ENCODE assay signal across 13 cellular contexts in the genomic region with DNA sequence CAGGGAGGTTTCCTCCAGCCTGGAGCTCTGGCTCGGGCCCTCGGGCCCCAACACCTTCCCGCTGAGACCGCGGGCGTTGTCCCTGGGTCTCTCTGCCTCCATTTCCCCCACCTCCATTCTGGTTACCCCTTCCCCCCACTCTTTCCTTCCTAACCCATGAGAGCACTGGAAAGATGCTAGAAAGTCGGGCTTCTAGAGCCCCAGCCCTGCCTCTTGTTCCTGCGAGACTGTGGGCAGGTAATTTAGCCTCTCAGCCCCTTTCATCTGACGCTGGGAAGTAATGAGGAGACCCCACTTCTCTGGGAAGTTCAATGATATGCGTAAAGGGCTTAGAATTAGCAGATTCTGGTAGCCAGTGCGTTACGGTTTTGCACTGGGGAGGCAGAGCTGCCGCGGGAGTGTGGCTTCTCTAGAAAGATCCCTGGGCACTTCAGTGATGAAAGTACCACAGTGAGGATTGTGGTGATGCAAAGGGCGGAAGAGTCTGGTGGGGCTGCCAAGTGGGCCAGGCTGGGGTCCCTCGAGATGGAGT. TPM values are rescaled to one million over a fixed set of nuclear protein-coding genes. Genes with fewer than 3 reads are reported as not detected.
DNase-seq lines count a peak whose midpoint lies in the region; ATAC-seq, FAIRE-seq and TF ChIP-seq lines count a peak whose summit lies in the region.
"Had no signal": no experiment of that assay in that cellular context is flagged by ENCODE, and none has a peak within 500 bp of the region (broad histone marks: within the 10 kb centered on the region; RNA-seq: fewer than 3 reads in every experiment).

No MANE protein-coding gene starts in this region.

- TF ChIP-seq POLR2A in H1 (IDR thresholded peaks at IDR 0.05; ENCODE audit: control extremely low read depth in 1 of 2, low read depth in 2 of 2, low read length in 2 of 2): no peak

- FAIRE-seq in H1 (lab: Jason Lieb, UNC): no peak
- FAIRE-seq: bronchial epithelial cell, GM19239 had no signal

- H3F3A ChIP-seq in neural cell (ENCODE audit: insufficient read depth, low read length, poor library complexity, severe bottlenecking): peaks cover 5% of the 10 kb centered on the region

- POLR2A ChIA-PET in A673 (lab: Charles Lee; ENCODE audit: low non-redundant PET) (no interaction called here), H1 (lab: Charles Lee; ENCODE audit: partially characterized antibody) (interaction anchor here (1.1 to 1.2 kb wide), 2 partner anchors 14 to 20 kb away, joined by 3 to 5 read pairs; no protein-coding TSS in a partner anchor)

- peaks cover 12% of the 10 kb centered on the region for H3K23me2 ChIP-seq in H1 (ENCODE audit: low read depth, low read length)

- intact Hi-C loops in A673 (cut with micrococcal nuclease; ENCODE audit: unreplicated experiment): no loop called here

- H3K23ac ChIP-seq in H1 (ENCODE audit: insufficient read length): no peak overlapping the region

- no peak overlapping the region for H3K27ac ChIP-seq in A673 (ENCODE audit: low read depth, low read length, poor library complexity, severe bottlenecking)
- no peak overlapping the region for H3K27ac ChIP-seq in HUES48 (ENCODE audit: low read depth, low read length)
- H3K27ac ChIP-seq in H1 (ENCODE audit: low read depth, low read length): no peak overlapping the region
- H3K27ac ChIP-seq in neural cell (ENCODE audit: low read length): peak overlapping the region; percentile 88

- TF ChIP-seq RAD21 in H1 (IDR thresholded peaks at IDR 0.05 in 1 of 2, conservative IDR thresholded peaks at IDR 0.05 in 1 of 2; ENCODE audit: low read depth in 2 of 2, low read length in 2 of 2) (no peak), neural cell (conservative IDR thresholded peaks at IDR 0.05) (no peak)

- H2AFZ ChIP-seq in H1 (ENCODE audit: low read length) (no peak overlapping the region), neural cell (ENCODE audit: low read depth, low read length) (no peak overlapping the region)

- no peak overlapping the region for H4K91ac ChIP-seq in H1 (replicated peaks; ENCODE audit: insufficient read length, low read length)

- H4K8ac ChIP-seq in H1 (ENCODE audit: extremely low read depth, insufficient read depth, low read length): no peak overlapping the region

- no peak overlapping the region for H3K56ac ChIP-seq in H1 (replicated peaks; ENCODE audit: insufficient read length, low read depth, low read length)

- TF ChIP-seq EP300 in H1 (IDR thresholded peaks at IDR 0.05; ENCODE audit: borderline replicate concordance in 1 of 2, low read depth in 2 of 2, low read length in 2 of 2): no peak
- TF ChIP-seq EP300 in neural cell (conservative IDR thresholded peaks at IDR 0.05; ENCODE audit: poor library complexity, severe bottlenecking): no peak

- H3K4me3 ChIP-seq in A673 (ENCODE audit: low read depth, low read length, poor library complexity, severe bottlenecking) (peak overlapping the region; percentile 48), HUES48 (ENCODE audit: low read depth, low read length) (peak overlapping the region; percentile 74), H1 (ENCODE audit: extremely low read depth in 1 of 4, insufficient read depth in 2 of 4, low read depth in 3 of 4, low read length in 4 of 4) (peak overlapping the region; percentile 39 to 84 (median 56)), neural cell (ENCODE audit: low read length) (peak overlapping the region; percentile 64)
- H3K4me3 ChIP-seq: lung had no signal

- no peak overlapping the region for H3K4ac ChIP-seq in H1 (replicated peaks; ENCODE audit: insufficient read length, low read depth, low read length)

- H2BK15ac ChIP-seq in H1 (ENCODE audit: low read length): no peak overlapping the region; the same call in 1 of the 2 replicates

- BruUV-seq in A673 (replicated peaks; lab: Mats Ljungman, UMichigan): no TSS peak

- no peak for ATAC-seq in GM18870 (IDR thresholded peaks at IDR 0.05; ENCODE audit: unreplicated experiment)

- no peak overlapping the region; the same call in 1 of the 2 replicates for H2BK20ac ChIP-seq in H1 (ENCODE audit: low read length)

- H2AK5ac ChIP-seq in H1 (ENCODE audit: low read depth, low read length): no peak overlapping the region

- H3K9me2 ChIP-seq in neural cell (ENCODE audit: insufficient read depth, low read length): no peaks in the 10 kb centered on the region

- H4K20me1 ChIP-seq in H1 (replicated peaks in 1 of 2; ENCODE audit: control insufficient read depth in 1 of 2, insufficient read depth in 2 of 2, low read length in 2 of 2) (peaks cover 0 to 2% of the 10 kb centered on the region in 2 experiments), neural cell (ENCODE audit: insufficient read depth) (no peaks in the 10 kb centered on the region)

- H3K79me2 ChIP-seq in H1 (ENCODE audit: control insufficient read depth in 1 of 2, insufficient read depth in 2 of 2, low read length in 2 of 2) (no peaks in the 10 kb centered on the region), neural cell (replicated peaks; ENCODE audit: insufficient read depth, low read length) (no peaks in the 10 kb centered on the region)

- no peak overlapping the region for H2BK5ac ChIP-seq in H1 (ENCODE audit: low read depth, low read length)

- peak overlapping the region; percentile 27; the same call in 1 of the 2 replicates for H2BK12ac ChIP-seq in H1 (ENCODE audit: low read depth, low read length)

- CTCF ChIA-PET in A673 (lab: Charles Lee): no interaction called here
- CTCF ChIA-PET in H1 (lab: Charles Lee; ENCODE audit: partially characterized antibody): interaction anchor here (0.6 to 10.8 kb wide), 3 partner anchors 14 to 103 kb away, joined by 3 to 176 read pairs (median 4); a partner anchor contains a TSS

- H3K79me1 ChIP-seq in H1 (ENCODE audit: low read depth, low read length): no peaks in the 10 kb centered on the region

- peak overlapping the region; percentile 100 for H3K4me2 ChIP-seq in H1 (ENCODE audit: insufficient read depth in 1 of 2, low read depth in 2 of 2, low read length in 2 of 2)
- H3K4me2 ChIP-seq in neural cell (ENCODE audit: low read length): no peak overlapping the region

- TF ChIP-seq CTCF in A673 (conservative IDR thresholded peaks at IDR 0.05; ENCODE audit: low read depth, low read length): no peak
- TF ChIP-seq CTCF in H1 (IDR thresholded peaks at IDR 0.05; ENCODE audit: control extremely low read depth in 1 of 3, insufficient read depth in 1 of 3, low read depth in 1 of 3, low read length in 3 of 3): no peak
- no peak for TF ChIP-seq CTCF in neural cell (IDR thresholded peaks at IDR 0.05; ENCODE audit: poor library complexity, severe bottlenecking)

- H4K5ac ChIP-seq in H1 (ENCODE audit: insufficient read length, low read depth, low read length): no peak overlapping the region

- DNase-seq in A673 (ENCODE audit: low spot score) (no peak), H1 (ENCODE audit: low read depth in 1 of 2, low spot score in 2 of 2) (no peak), NCI-H1436 treated with DMSO at 0.1 percent for 48 hours (lab: John Stamatoyannopoulos, UW) (no peak), NOMO-1 treated with dmso at 0.1 percent for 144 hours (lab: John Stamatoyannopoulos, UW; ENCODE audit: unreplicated experiment) (no peak), cortex of kidney (lab: John Stamatoyannopoulos, UW) (no peak)
- DNase-seq: NCI-H1048 had no signal

- H3K36me3 ChIP-seq in A673 (ENCODE audit: insufficient read depth, low read length, poor library complexity, severe bottlenecking): no peaks in the 10 kb centered on the region
- H3K36me3 ChIP-seq in HUES48 (ENCODE audit: control insufficient read depth, insufficient read depth, low read length): no peaks in the 10 kb centered on the region
- no peaks in the 10 kb centered on the region for H3K36me3 ChIP-seq in H1 (ENCODE audit: control insufficient read depth in 2 of 4, insufficient read depth in 4 of 4, low read length in 3 of 4)
- H3K36me3 ChIP-seq in neural cell (ENCODE audit: insufficient read depth, low read length): no peaks in the 10 kb centered on the region

- peaks cover 8% of the 10 kb centered on the region for H3K4me1 ChIP-seq in A673 (ENCODE audit: insufficient read depth, low read length, poor library complexity, severe bottlenecking)
- H3K4me1 ChIP-seq in HUES48 (ENCODE audit: control insufficient read depth, insufficient read depth, low read length): peaks cover 9% of the 10 kb centered on the region
- peaks cover 0 to 31% (median 17%) of the 10 kb centered on the region in 4 experiments; a peak in 6 of 7 replicates for H3K4me1 ChIP-seq in H1 (replicated peaks in 1 of 4; ENCODE audit: control insufficient read depth in 3 of 4, insufficient read depth in 4 of 4, low read length in 3 of 4)

- H3K9me3 ChIP-seq in A673 (ENCODE audit: low read depth, low read length, poor library complexity, severe bottlenecking) (no peaks in the 10 kb centered on the region), HUES48 (ENCODE audit: control insufficient read depth, insufficient read depth, low read length) (no peaks in the 10 kb centered on the region), H1 (ENCODE audit: insufficient read depth in 2 of 2, low read depth in 1 of 2, low read length in 1 of 2) (no peaks in the 10 kb centered on the region), neural cell (ENCODE audit: low read length) (no peaks in the 10 kb centered on the region)

- H3K14ac ChIP-seq in H1 (ENCODE audit: insufficient read length): no peak overlapping the region

- H3K27me3 ChIP-seq in A673 (replicated peaks; ENCODE audit: insufficient read depth, low read depth, low read length, poor library complexity): peaks cover 16% of the 10 kb centered on the region
- H3K27me3 ChIP-seq in HUES48 (ENCODE audit: control insufficient read depth, insufficient read depth, low read length): peaks cover 64% of the 10 kb centered on the region
- H3K27me3 ChIP-seq in H1 (replicated peaks in 1 of 4; ENCODE audit: control insufficient read depth in 3 of 4, extremely low read depth in 1 of 4, insufficient read depth in 3 of 4, low read length in 3 of 4): peaks cover 15 to 48% (median 43%) of the 10 kb centered on the region in 4 experiments
- H3K27me3 ChIP-seq in neural cell (ENCODE audit: insufficient read depth, low read depth, low read length): peaks cover 10% of the 10 kb centered on the region

- H2BK120ac ChIP-seq in H1 (replicated peaks; ENCODE audit: low read depth, low read length): no peak overlapping the region

- H3K18ac ChIP-seq in H1 (ENCODE audit: extremely low read depth, low read length): no peak overlapping the region

- H3K9ac ChIP-seq in HUES48 (ENCODE audit: low read depth, low read length) (no peak overlapping the region), H1 (replicated peaks in 1 of 4; ENCODE audit: extremely low read depth in 1 of 4, low read depth in 3 of 4, low read length in 3 of 4) (no peak overlapping the region), neural cell (ENCODE audit: low read length) (peak overlapping the region; percentile 73)

- 27% methylated on average over 16 of the region's 16 CpGs; no CpG with 5 or more reads in 1 of the 2 experiments for WGBS in H1 (ENCODE audit: extremely low coverage in 1 of 2, insufficient coverage in 1 of 2, insufficient read length in 1 of 2, insufficient replicate concordance in 2 of 2, low coverage in 1 of 2, low lambda C conversion rate in 2 of 2, missing lambda C conversion rate in 1 of 2), 2 experiments

RNA-seq across cellular contexts. Expression of a gene that starts 16.2 kb away (rescaled TPM):
- total RNA-seq in A673 (2021): 0.19 and 0.52 TPM in 2 replicates
- 6.5 and 7.7 TPM in 2 replicates for total RNA-seq in H1 (2021; fragmentation: NEBNext Ultra II Directional; extraction: Animal tissue kit (Norgen Biotek cat#: 25700))
- polyA plus RNA-seq in H1 (2011; rRNA removed) (20.2 and 27.9 TPM in 2 replicates), neural cell (60.9 and 75.6 TPM in 2 replicates)
- 18.1 TPM for polyA plus RNA-seq in H1 (2011; cell fraction: cytosol; rRNA removed)
- polyA plus RNA-seq in H1 (2011; cell fraction: nucleus; rRNA removed): 86.7 TPM
- 5.2 to 12.4 TPM (median 10.2 TPM) in 4 replicates for polyA plus RNA-seq in H1 (2012, experiment 1 of 2)
- polyA plus RNA-seq in H1 (2012, experiment 2 of 2): 9.9 TPM
- 8.7 TPM for polyA plus RNA-seq in H1 (2013, experiment 1 of 2)
- polyA plus RNA-seq in H1 (2013, experiment 2 of 2): 7.6 TPM
- polyA minus RNA-seq in H1 (2011; rRNA and poly(A)+ RNA removed): 7.0 and 9.2 TPM in 2 replicates
- polyA minus RNA-seq in H1 (2011; cell fraction: cytosol; rRNA and poly(A)+ RNA removed): 7.3 TPM
- 11.7 TPM for polyA minus RNA-seq in H1 (2011; cell fraction: nucleus; rRNA and poly(A)+ RNA removed)
- 43.1 and 46.3 TPM in 2 replicates for polyA minus RNA-seq in neural cell
- total RNA-seq: bronchial epithelial cell had no signal
- polyA plus RNA-seq: CD14-positive monocyte had no signal

RNA-seq across cellular contexts. Expression of a gene that starts 16.3 kb away (rescaled TPM):
- total RNA-seq in A673 (2021): not detected in 2 replicates
- total RNA-seq in H1 (2021; fragmentation: NEBNext Ultra II Directional; extraction: Animal tissue kit (Norgen Biotek cat#: 25700)): not detected in 2 replicates
- polyA plus RNA-seq in H1 (2011; rRNA removed) (0.03 and 0.11 TPM in 2 replicates), neural cell (0.16 TPM in 1 of 2 replicates, not detected in the other)
- polyA plus RNA-seq in H1 (2011; cell fraction: cytosol; rRNA removed): 0.09 TPM
- 0.14 TPM for polyA plus RNA-seq in H1 (2011; cell fraction: nucleus; rRNA removed)
- polyA plus RNA-seq in H1 (2012, experiment 1 of 2): 0.17 TPM in 1 of 4 replicates, not detected in the others
- polyA plus RNA-seq in H1 (2012, experiment 2 of 2): not detected
- not detected for polyA plus RNA-seq in H1 (2013, experiment 1 of 2)
- not detected for polyA plus RNA-seq in H1 (2013, experiment 2 of 2)
- not detected in 2 replicates for polyA minus RNA-seq in H1 (2011; rRNA and poly(A)+ RNA removed)
- polyA minus RNA-seq in H1 (2011; cell fraction: cytosol; rRNA and poly(A)+ RNA removed): not detected
- polyA minus RNA-seq in H1 (2011; cell fraction: nucleus; rRNA and poly(A)+ RNA removed): not detected
- not detected in 2 replicates for polyA minus RNA-seq in neural cell
- total RNA-seq: bronchial epithelial cell, lung had no signal
- polyA plus RNA-seq: CD14-positive monocyte, lung had no signal

RNA-seq across cellular contexts. Expression of a gene that starts 22.1 kb away (rescaled TPM):
- total RNA-seq in A673 (2021): not detected in 2 replicates
- total RNA-seq in H1 (2021; fragmentation: NEBNext Ultra II Directional; extraction: Animal tissue kit (Norgen Biotek cat#: 25700)): not detected in 2 replicates
- polyA plus RNA-seq in H1 (2011; rRNA removed) (0.11 and 0.24 TPM in 2 replicates), neural cell (not detected in 2 replicates)
- 0.21 TPM for polyA plus RNA-seq in H1 (2011; cell fraction: cytosol; rRNA removed)
- polyA plus RNA-seq in H1 (2011; cell fraction: nucleus; rRNA removed): 0.40 TPM
- polyA plus RNA-seq in H1 (2012, experiment 1 of 2): 0.09 to 0.27 TPM (median 0.13 TPM) in 3 of 4 replicates, not detected in the other
- 0.35 TPM for polyA plus RNA-seq in H1 (2012, experiment 2 of 2)
- polyA plus RNA-seq in H1 (2013, experiment 1 of 2): 0.12 TPM
- polyA plus RNA-seq in H1 (2013, experiment 2 of 2): 0.11 TPM
- 0.06 TPM in 1 of 2 replicates, not detected in the other for polyA minus RNA-seq in H1 (2011; rRNA and poly(A)+ RNA removed)
- polyA minus RNA-seq in H1 (2011; cell fraction: cytosol; rRNA and poly(A)+ RNA removed): not detected
- polyA minus RNA-seq in H1 (2011; cell fraction: nucleus; rRNA and poly(A)+ RNA removed): not detected
- not detected in 2 replicates for polyA minus RNA-seq in neural cell
- total RNA-seq: bronchial epithelial cell, lung had no signal
- polyA plus RNA-seq: CD14-positive monocyte, lung had no signal

RNA-seq across cellular contexts. Expression of a gene that starts 35.6 kb away (rescaled TPM):
- total RNA-seq in A673 (2021): not detected in 2 replicates
- total RNA-seq in H1 (2021; fragmentation: NEBNext Ultra II Directional; extraction: Animal tissue kit (Norgen Biotek cat#: 25700)): not detected in 2 replicates
- polyA plus RNA-seq in H1 (2011; rRNA removed) (0.05 TPM in 2 replicates), neural cell (not detected in 2 replicates)
- polyA plus RNA-seq in H1 (2011; cell fraction: cytosol; rRNA removed): 0.08 TPM
- polyA plus RNA-seq in H1 (2011; cell fraction: nucleus; rRNA removed): 0.14 TPM
- 0.09 to 0.12 TPM in 2 of 4 replicates, not detected in the others for polyA plus RNA-seq in H1 (2012, experiment 1 of 2)
- not detected for polyA plus RNA-seq in H1 (2012, experiment 2 of 2)
- polyA plus RNA-seq in H1 (2013, experiment 1 of 2): 0.02 TPM
- not detected for polyA plus RNA-seq in H1 (2013, experiment 2 of 2)
- polyA minus RNA-seq in H1 (2011; rRNA and poly(A)+ RNA removed): not detected in 2 replicates
- polyA minus RNA-seq in H1 (2011; cell fraction: cytosol; rRNA and poly(A)+ RNA removed): not detected
- polyA minus RNA-seq in H1 (2011; cell fraction: nucleus; rRNA and poly(A)+ RNA removed): not detected
- polyA minus RNA-seq in neural cell: not detected in 2 replicates
- total RNA-seq: bronchial epithelial cell, lung had no signal
- polyA plus RNA-seq: CD14-positive monocyte, lung had no signal

RNA-seq across cellular contexts. Expression of a gene that starts 46.5 kb away (rescaled TPM):
- total RNA-seq in A673 (2021): 9.0 and 9.8 TPM in 2 replicates
- 7.9 and 8.3 TPM in 2 replicates for total RNA-seq in H1 (2021; fragmentation: NEBNext Ultra II Directional; extraction: Animal tissue kit (Norgen Biotek cat#: 25700))
- polyA plus RNA-seq in H1 (2011; rRNA removed) (4.2 and 4.7 TPM in 2 replicates), neural cell (29.3 and 29.9 TPM in 2 replicates)
- polyA plus RNA-seq in H1 (2011; cell fraction: cytosol; rRNA removed): 6.3 TPM
- polyA plus RNA-seq in H1 (2011; cell fraction: nucleus; rRNA removed): 7.5 TPM
- polyA plus RNA-seq in H1 (2012, experiment 1 of 2): 4.8 to 7.0 TPM (median 5.5 TPM) in 4 replicates
- 1.2 TPM for polyA plus RNA-seq in H1 (2012, experiment 2 of 2)
- polyA plus RNA-seq in H1 (2013, experiment 1 of 2): 8.7 TPM
- polyA plus RNA-seq in H1 (2013, experiment 2 of 2): 7.2 TPM
- 5.9 and 6.4 TPM in 2 replicates for polyA minus RNA-seq in H1 (2011; rRNA and poly(A)+ RNA removed)
- polyA minus RNA-seq in H1 (2011; cell fraction: cytosol; rRNA and poly(A)+ RNA removed): 4.4 TPM
- 25.9 TPM for polyA minus RNA-seq in H1 (2011; cell fraction: nucleus; rRNA and poly(A)+ RNA removed)
- polyA minus RNA-seq in neural cell: 33.1 and 33.6 TPM in 2 replicates
